In genomic region chr12:69682136-69682755, GRCh38 we compare ENCODE assay signal across 20 cellular contexts. TPM values are rescaled to one million over a fixed set of nuclear protein-coding genes. Genes with fewer than 3 reads are reported as not detected.
"Had no signal": no experiment of that assay in that cellular context is flagged by ENCODE, and none has a peak within 500 bp of the region (broad histone marks: within the 10 kb centered on the region; RNA-seq: fewer than 3 reads in every experiment).

No MANE protein-coding gene starts in this region.

- H3K4me3 ChIP-seq: esophagus muscularis mucosa, heart left ventricle, psoas muscle, sigmoid colon, stomach, thoracic aorta, transverse colon had no signal

- H3K36me3 ChIP-seq: esophagus muscularis mucosa, heart left ventricle, neutrophil, sigmoid colon, stomach, thoracic aorta, transverse colon had no signal

- H3K9me3 ChIP-seq: esophagus muscularis mucosa, heart left ventricle, neutrophil, psoas muscle, sigmoid colon, stomach, thoracic aorta, transverse colon had no signal

- H3K4me1 ChIP-seq: esophagus muscularis mucosa, heart left ventricle, sigmoid colon, stomach, transverse colon had no signal

- DNase-seq: effector memory CD8-positive, alpha-beta T cell; heart left ventricle; hippocampal formation; left colon; mammary epithelial cell; naive thymus-derived CD4-positive, alpha-beta T cell; psoas muscle; retina; sigmoid colon; stimulated activated CD4-positive, alpha-beta T cell treated with anti-CD3 and anti-CD28 coated beads, Interleukin-12 subunit alpha, Interleukin-12 subunit beta, amount 100 ng/mL, for 4 hours; stimulated activated naive CD4-positive, alpha-beta T cell; stomach; substantia nigra; transverse colon had no signal

- H3K27me3 ChIP-seq: esophagus muscularis mucosa, heart left ventricle, neutrophil, sigmoid colon, stomach had no signal

- ATAC-seq: effector memory CD8-positive, alpha-beta T cell; heart left ventricle; left colon; naive thymus-derived CD4-positive, alpha-beta T cell; psoas muscle had no signal

- H3K27ac ChIP-seq: epithelial cell of prostate, esophagus muscularis mucosa, heart left ventricle, neutrophil, psoas muscle, sigmoid colon, stomach, thoracic aorta, transverse colon had no signal

RNA-seq across cellular contexts. Expression of gene BEST3, which starts 16.9 kb away (rescaled TPM):
- total RNA-seq: left colon; mesenteric fat pad; naive thymus-derived CD4-positive, alpha-beta T cell; sigmoid colon; thoracic aorta; transverse colon; ureter had no signal
